In genomic region chr6:139378882-139379341, GRCh38 we compare ENCODE assay signal across 14 cellular contexts. TPM values are rescaled to one million over a fixed set of nuclear protein-coding genes. Genes with fewer than 3 reads are reported as not detected.
A peak's percentile ranks its signal among the peaks of the same experiment; 100 is the strongest.
DNase-seq lines count a peak whose midpoint lies in the region; ATAC-seq and TF ChIP-seq lines count a peak whose summit lies in the region.
"Had no signal": no experiment of that assay in that cellular context is flagged by ENCODE, and none has a peak within 500 bp of the region (broad histone marks: within the 10 kb centered on the region; RNA-seq: fewer than 3 reads in every experiment).

No MANE protein-coding gene starts in this region.

- peak in 1 of 2 experiments; percentile 38 for DNase-seq in Caco-2
- no peak for DNase-seq in HL-60 (ENCODE audit: low read depth in 1 of 2, low spot score in 1 of 2)
- peak; percentile 36 for DNase-seq in SIG-M5 (lab: John Stamatoyannopoulos, UW)
- DNase-seq in glomerular visceral epithelial cell (ENCODE audit: extremely low spot score) = peak; percentile 63
- DNase-seq in mesothelial cell of epicardium (ENCODE audit: low spot score in 2 of 2, unreplicated experiment in 2 of 2) = no peak
- DNase-seq in body of pancreas = no peak
- no peak for DNase-seq in iPS-NIHi7 (ENCODE audit: extremely low spot score)
- DNase-seq: central memory CD4-positive, alpha-beta T cell; left ventricle myocardium inferior; NCI-H524 treated with DMSO at 0.1 percent for 48 hours; T-helper 2 cell had no signal

- H3K4me1 Mint-ChIP-seq in Caco-2 (ENCODE audit: low read depth, unreplicated experiment) = peaks cover 54% of the 10 kb centered on the region
- H3K4me1 Mint-ChIP-seq in mesothelial cell of epicardium = peaks cover 31% of the 10 kb centered on the region

- no peak for ATAC-seq in GM21423 (IDR thresholded peaks at IDR 0.05; ENCODE audit: unreplicated experiment)
- no peak for ATAC-seq in body of pancreas
- ATAC-seq: GM23338 had no signal

- 65 to 70% methylated on average over 1 of the region's 1 CpG for WGBS in body of pancreas, 2 donors

- TF ChIP-seq POLR2A in body of pancreas (IDR thresholded peaks at IDR 0.05) = no peak

- H3K27me3 ChIP-seq in Caco-2 (replicated peaks; ENCODE audit: control insufficient read depth, insufficient read depth, low read length) (no peaks in the 10 kb centered on the region), HL-60 (ENCODE audit: insufficient read depth, poor library complexity, severe bottlenecking) (no peaks in the 10 kb centered on the region), body of pancreas (no peaks in the 10 kb centered on the region)

- peak overlapping the region; percentile 38 for H3K27ac Mint-ChIP-seq in Caco-2 (ENCODE audit: unreplicated experiment)
- H3K27ac Mint-ChIP-seq in mesothelial cell of epicardium = no peak overlapping the region
- H3K27ac Mint-ChIP-seq: GM23338 had no signal

- H3K27me3 Mint-ChIP-seq in Caco-2 (ENCODE audit: insufficient read depth, unreplicated experiment) = no peaks in the 10 kb centered on the region
- no peaks in the 10 kb centered on the region for H3K27me3 Mint-ChIP-seq in mesothelial cell of epicardium (ENCODE audit: low read depth)

- H3K9me3 ChIP-seq in Caco-2 (no peaks in the 10 kb centered on the region), body of pancreas (no peaks in the 10 kb centered on the region)

- H3K4me1 ChIP-seq in Caco-2 = peaks cover 50% of the 10 kb centered on the region
- peaks cover 12% of the 10 kb centered on the region for H3K4me1 ChIP-seq in body of pancreas

- TF ChIP-seq CTCF in Caco-2 (IDR thresholded peaks at IDR 0.05; ENCODE audit: insufficient read depth in 1 of 2, low read depth in 1 of 2, low read length in 1 of 2, severe bottlenecking in 1 of 2, unreplicated experiment in 1 of 2) (no peak), HL-60 (IDR thresholded peaks at IDR 0.05; ENCODE audit: insufficient read depth, low read length) (no peak), mesothelial cell of epicardium (IDR thresholded peaks at IDR 0.05; ENCODE audit: unreplicated experiment) (no peak), body of pancreas (IDR thresholded peaks at IDR 0.05) (no peak)

- no peaks in the 10 kb centered on the region for H3K36me3 ChIP-seq in Caco-2 (ENCODE audit: control insufficient read depth, insufficient read depth, low read length)
- H3K36me3 ChIP-seq in body of pancreas (replicated peaks in 1 of 2; ENCODE audit: insufficient read depth in 1 of 2, low read depth in 2 of 2) = no peaks in the 10 kb centered on the region
- H3K36me3 ChIP-seq: left ventricle myocardium inferior had no signal

- POLR2A ChIA-PET in Caco-2 (lab: Charles Lee) = interaction anchor here (0.5 kb wide), 1 partner anchor 137 kb away, joined by 4 read pairs; no protein-coding TSS in a partner anchor

- H3K4me3 ChIP-seq in Caco-2 (ENCODE audit: low read depth, low read length) = no peak overlapping the region
- H3K4me3 ChIP-seq in HL-60 (replicated peaks; ENCODE audit: insufficient read depth, low read length) = no peak overlapping the region
- no peak overlapping the region for H3K4me3 ChIP-seq in body of pancreas
- H3K4me3 ChIP-seq: GM23338, left ventricle myocardium inferior had no signal

- BruUV-seq in Caco-2 (replicated peaks; lab: Mats Ljungman, UMichigan) = no TSS peak

- peaks cover 24% of the 10 kb centered on the region for H3K36me3 Mint-ChIP-seq in Caco-2 (ENCODE audit: insufficient read depth, unreplicated experiment)
- H3K36me3 Mint-ChIP-seq in mesothelial cell of epicardium = peaks cover 4% of the 10 kb centered on the region

- intact Hi-C loops in Caco-2 (cut with micrococcal nuclease; ENCODE audit: unreplicated experiment) (loop anchor here (5.0 kb wide), 2 partner anchors 53 to 68 kb away; no protein-coding TSS in a partner anchor), body of pancreas (cut with DNase I) (no loop called here)

- peak overlapping the region; percentile 45 for H3K4me3 Mint-ChIP-seq in Caco-2 (ENCODE audit: unreplicated experiment)
- H3K4me3 Mint-ChIP-seq in mesothelial cell of epicardium = no peak overlapping the region
- H3K4me3 Mint-ChIP-seq: GM23338 had no signal

- CTCF ChIA-PET in Caco-2 (lab: Charles Lee) = no interaction called here

- H3K27ac ChIP-seq in HL-60 (replicated peaks) (peak overlapping the region; percentile 63; the same call in 1 of the 2 replicates), body of pancreas (no peak overlapping the region)
- H3K27ac ChIP-seq: C4-2B, left ventricle myocardium inferior had no signal

- H3K9me3 Mint-ChIP-seq in Caco-2 (ENCODE audit: unreplicated experiment) (no peaks in the 10 kb centered on the region), mesothelial cell of epicardium (peaks cover 4% of the 10 kb centered on the region)

RNA-seq across cellular contexts. Expression of gene CITED2, which starts 4.5 kb away (rescaled TPM):
- 78.0 and 78.6 TPM in 2 replicates for total RNA-seq in Caco-2 (2022)
- 85.0 to 92.9 TPM (median 91.1 TPM) in 3 replicates for total RNA-seq in mesothelial cell of epicardium
- 10 to 100 TPM; 64.1 to 82.1 TPM for total RNA-seq in body of pancreas

Comparison
In these comparisons a context has a peak if more than half of its experiments do, and no peak if none do; other contexts are left out.
1. DNase-seq: peak in SIG-M5 (single experiment) and glomerular visceral epithelial cell (single experiment); none in HL-60 (0 of 2), mesothelial cell of epicardium (0 of 2), body of pancreas (0 of 4) and iPS-NIHi7 (single experiment).